Comparison of ENCODE assay signal across 8 cellular contexts in genomic region chr22:37562049-37562784, GRCh38. TPM values are rescaled to one million over a fixed set of nuclear protein-coding genes. Genes with fewer than 3 reads are reported as not detected.
DNase-seq lines count a peak whose midpoint lies in the region; FAIRE-seq and TF ChIP-seq lines count a peak whose summit lies in the region.

No MANE protein-coding gene starts in this region.

- H3K79me2 ChIP-seq in astrocyte (ENCODE audit: insufficient read depth, low read length), result peaks cover 72% of the 10 kb centered on the region

- H3K36me3 ChIP-seq in astrocyte (ENCODE audit: insufficient read depth, low read length) (peaks cover 6% of the 10 kb centered on the region), liver (ENCODE audit: control insufficient read depth in 4 of 4, insufficient read depth in 3 of 4, low read depth in 1 of 4, low read length in 3 of 4) (peaks cover 0 to 10% (median 6%) of the 10 kb centered on the region in 4 donors), subcutaneous abdominal adipose tissue (ENCODE audit: control insufficient read depth in 5 of 5, insufficient read depth in 5 of 5, low read length in 5 of 5) (peaks cover 0 to 18% (median 14%) of the 10 kb centered on the region in 5 donors)

- H3K27me3 Mint-ChIP-seq in T-helper 2 cell treated with Interferon-gamma antibody and Interleukin-4, amounts not matched to agents 5 μg/mL and 100 μg/mL, for 36 hours (ENCODE audit: low read depth), result peaks cover 72% of the 10 kb centered on the region
- H3K27me3 Mint-ChIP-seq in astrocyte (ENCODE audit: low read depth, unreplicated experiment), result no peaks in the 10 kb centered on the region

- H3K4me1 ChIP-seq in astrocyte (ENCODE audit: insufficient read depth, low read length) (peaks cover 56% of the 10 kb centered on the region), liver (ENCODE audit: control insufficient read depth in 4 of 4, insufficient read depth in 4 of 4, low read length in 3 of 4) (peaks cover 43 to 74% (median 61%) of the 10 kb centered on the region in 4 donors), subcutaneous abdominal adipose tissue (ENCODE audit: control insufficient read depth in 5 of 5, insufficient read depth in 5 of 5, low read length in 5 of 5) (peaks cover 23 to 82% (median 67%) of the 10 kb centered on the region in 5 donors)

- H3K9ac ChIP-seq in astrocyte (ENCODE audit: low read length), result peak overlapping the region; percentile 100
- peak overlapping the region; percentile 44 to 83 for H3K9ac ChIP-seq in liver (ENCODE audit: low read depth in 1 of 2, low read length in 2 of 2)
- peak overlapping the region; percentile 77 to 99 (median 97) for H3K9ac ChIP-seq in subcutaneous abdominal adipose tissue (ENCODE audit: low read length in 5 of 5)

- H4K20me1 ChIP-seq in astrocyte (ENCODE audit: insufficient read depth, low read length), result peaks cover 53% of the 10 kb centered on the region

- H3K9me3 ChIP-seq in astrocyte (ENCODE audit: insufficient read depth, low read depth, low read length) (no peaks in the 10 kb centered on the region), liver (ENCODE audit: control insufficient read depth in 4 of 4, low read length in 3 of 4) (no peaks in the 10 kb centered on the region), subcutaneous abdominal adipose tissue (ENCODE audit: control insufficient read depth in 5 of 5, low read length in 5 of 5) (no peaks in the 10 kb centered on the region)

- H3K4me3 Mint-ChIP-seq in T-helper 2 cell treated with Interferon-gamma antibody and Interleukin-4, amounts not matched to agents 5 μg/mL and 100 μg/mL, for 36 hours, result peak overlapping the region; percentile 30
- H3K4me3 Mint-ChIP-seq in astrocyte (ENCODE audit: unreplicated experiment), result peak overlapping the region; percentile 85

- WGBS in liver, result 44% methylated on average over 14 of the region's 14 CpGs

- peaks cover 10% of the 10 kb centered on the region for H3K4me1 Mint-ChIP-seq in T-helper 2 cell treated with Interferon-gamma antibody and Interleukin-4, amounts not matched to agents 5 μg/mL and 100 μg/mL, for 36 hours (ENCODE audit: low read depth)
- peaks cover 39% of the 10 kb centered on the region for H3K4me1 Mint-ChIP-seq in astrocyte (ENCODE audit: low read depth, unreplicated experiment)

- H3K27ac ChIP-seq in astrocyte (ENCODE audit: low read depth, low read length) (peak overlapping the region; percentile 92), liver (ENCODE audit: low read depth in 1 of 2, low read length in 2 of 2) (peak overlapping the region; percentile 94 to 100), subcutaneous abdominal adipose tissue (ENCODE audit: low read depth, low read length) (peak overlapping the region; percentile 91)

- no peak for FAIRE-seq in astrocyte (lab: Jason Lieb, UNC)
- no peak for FAIRE-seq in GM12892 (lab: Jason Lieb, UNC)

- H3K4me2 ChIP-seq in astrocyte (ENCODE audit: low read length), result peak overlapping the region; percentile 85

- H3K27ac Mint-ChIP-seq in T-helper 2 cell treated with Interferon-gamma antibody and Interleukin-4, amounts not matched to agents 5 μg/mL and 100 μg/mL, for 36 hours, result no peak overlapping the region
- peak overlapping the region; percentile 90 for H3K27ac Mint-ChIP-seq in astrocyte (ENCODE audit: unreplicated experiment)

- H3K36me3 Mint-ChIP-seq in T-helper 2 cell treated with Interferon-gamma antibody and Interleukin-4, amounts not matched to agents 5 μg/mL and 100 μg/mL, for 36 hours (ENCODE audit: low read depth), result no peaks in the 10 kb centered on the region
- no peaks in the 10 kb centered on the region for H3K36me3 Mint-ChIP-seq in astrocyte (ENCODE audit: low read depth, unreplicated experiment)

- H3K4me3 ChIP-seq in astrocyte (ENCODE audit: insufficient read depth, low read depth, low read length), result peak overlapping the region; percentile 89
- peak overlapping the region; percentile 64 to 92 (median 87) for H3K4me3 ChIP-seq in liver (ENCODE audit: low read depth in 1 of 3, low read length in 3 of 3)
- H3K4me3 ChIP-seq in subcutaneous abdominal adipose tissue (ENCODE audit: low read depth in 1 of 5, low read length in 5 of 5), result peak overlapping the region; percentile 45 to 88 (median 87)

- TF ChIP-seq CTCF in astrocyte (IDR thresholded peaks at IDR 0.05; ENCODE audit: insufficient read depth, low read depth, low read length), result no peak
- TF ChIP-seq CTCF in liver (IDR thresholded peaks at IDR 0.05; ENCODE audit: low read depth, low read length, missing input control), result no peak

- H3K27me3 ChIP-seq in astrocyte (ENCODE audit: insufficient read depth, low read length) (no peaks in the 10 kb centered on the region), liver (ENCODE audit: control insufficient read depth in 4 of 4, insufficient read depth in 4 of 4, low read length in 3 of 4) (no peaks in the 10 kb centered on the region), subcutaneous abdominal adipose tissue (ENCODE audit: control insufficient read depth in 5 of 5, insufficient read depth in 4 of 5, low read length in 5 of 5) (no peaks in the 10 kb centered on the region)

- DNase-seq in T-helper 2 cell treated with Interferon-gamma antibody and Interleukin-4, amounts not matched to agents 5 μg/mL and 100 μg/mL, for 36 hours (ENCODE audit: low spot score), result no peak
- DNase-seq in T-helper 2 cell, result no peak
- DNase-seq in astrocyte (ENCODE audit: low read depth), result no peak
- no peak for DNase-seq in NCI-H345 (lab: John Stamatoyannopoulos, UW)
- DNase-seq in ACHN, result no peak
- DNase-seq in GM12892 (ENCODE audit: insufficient read length), result no peak

- TF ChIP-seq RAD21 in liver (IDR thresholded peaks at IDR 0.05), result no peak

- TF ChIP-seq POLR2A in GM12892 (IDR thresholded peaks at IDR 0.05; ENCODE audit: low read depth, low read length), result no peak

- in situ Hi-C loops in ACHN (cut with HindIII; ENCODE audit: low pct_ligation_motif_present, low pct_unique_long_range_greater_than_20kb, low sequenced_read_pairs), result no loop called here

- H2AFZ ChIP-seq in astrocyte (ENCODE audit: low read depth, low read length), result no peak overlapping the region

- no peaks in the 10 kb centered on the region for H3K9me3 Mint-ChIP-seq in T-helper 2 cell treated with Interferon-gamma antibody and Interleukin-4, amounts not matched to agents 5 μg/mL and 100 μg/mL, for 36 hours
- H3K9me3 Mint-ChIP-seq in astrocyte (ENCODE audit: unreplicated experiment), result no peaks in the 10 kb centered on the region

TF ChIP-seq in liver, 16 proteins besides CTCF, POLR2A, EP300 and RAD21:
- TF ChIP-seq MAX (IDR thresholded peaks at IDR 0.05), result no peak
- TF ChIP-seq ATF3 (IDR thresholded peaks at IDR 0.05), result no peak
- TF ChIP-seq FOXA2 (IDR thresholded peaks at IDR 0.05), result no peak
- no peak for TF ChIP-seq GABPA (IDR thresholded peaks at IDR 0.05 in 1 of 2, conservative IDR thresholded peaks at IDR 0.05 in 1 of 2)
- no peak for TF ChIP-seq TAF1 (conservative IDR thresholded peaks at IDR 0.05)
- no peak for TF ChIP-seq SP1 (IDR thresholded peaks at IDR 0.05)
- TF ChIP-seq NR2F2 (IDR thresholded peaks at IDR 0.05), result no peak
- TF ChIP-seq YY1 (IDR thresholded peaks at IDR 0.05), result no peak
- no peak for TF ChIP-seq HNF4A (conservative IDR thresholded peaks at IDR 0.05)
- TF ChIP-seq RXRA (IDR thresholded peaks at IDR 0.05), result no peak

RNA-seq across cellular contexts. Expression of gene CDC42EP1, which starts 1.9 kb away (rescaled TPM):
- total RNA-seq in astrocyte (106 and 109 TPM in 2 replicates), liver (10 to 100 TPM; 10.2 to 18.8 TPM)
- 10 to 100 TPM; 43.6 to 66.6 TPM for polyA plus RNA-seq in liver
- polyA plus RNA-seq in GM12892 (2012; ENCODE audit: missing spikeins), result not detected

RNA-seq across cellular contexts. Expression of gene LGALS2, which starts 17.7 kb away (rescaled TPM):
- total RNA-seq in astrocyte (not detected in 2 replicates), liver (1 to 10 TPM in 1 of 2 donors, under 1 TPM in 1; 0.33 to 3.4 TPM)
- polyA plus RNA-seq in liver, result 1 to 10 TPM in 1 of 2 donors, under 1 TPM in 1; 0.81 to 2.3 TPM
- polyA plus RNA-seq in GM12892 (2012; ENCODE audit: missing spikeins), result not detected

RNA-seq across cellular contexts. Expression of gene CARD10, which starts 43.0 kb away (rescaled TPM):
- total RNA-seq in astrocyte (19.7 and 22.6 TPM in 2 replicates), liver (1 to 10 TPM; 7.8 to 8.9 TPM)
- polyA plus RNA-seq in liver, result 10 to 100 TPM in 1 of 2 donors, 1 to 10 TPM in 1; 7.9 to 14.0 TPM
- not detected for polyA plus RNA-seq in GM12892 (2012; ENCODE audit: missing spikeins)

RNA-seq across cellular contexts. Expression of gene GGA1, which starts 46.4 kb away (rescaled TPM):
- total RNA-seq in astrocyte, result 39.9 and 43.1 TPM in 2 replicates
- total RNA-seq in liver, result 10 to 100 TPM; 17.4 to 26.4 TPM
- 10 to 100 TPM; 15.1 to 18.2 TPM for polyA plus RNA-seq in liver
- 36.3 TPM for polyA plus RNA-seq in GM12892 (2012; ENCODE audit: missing spikeins)
